ENCODE assay signal across 15 cellular contexts in the genomic region with DNA sequence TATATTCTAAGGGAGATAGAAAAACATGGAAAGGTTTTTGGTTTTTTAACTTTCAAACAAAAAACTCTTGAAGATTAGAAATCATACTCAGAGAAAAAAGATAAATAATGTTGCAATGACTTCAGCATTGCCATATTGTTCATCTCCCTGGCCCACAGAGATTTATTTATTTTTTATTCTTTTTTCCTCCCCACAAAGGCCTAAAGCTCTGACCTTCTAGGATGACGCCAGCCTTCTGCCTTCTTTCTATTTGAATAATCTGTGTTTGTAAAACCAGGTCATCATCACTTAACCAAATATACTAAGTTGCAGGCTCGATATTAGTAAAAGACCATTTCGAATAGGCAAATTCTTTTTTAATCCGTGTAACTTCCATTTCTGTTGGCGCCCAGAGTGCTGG. TPM values are rescaled to one million over a fixed set of nuclear protein-coding genes. Genes with fewer than 3 reads are reported as not detected.
DNase-seq lines count a peak whose midpoint lies in the region; ATAC-seq, FAIRE-seq and TF ChIP-seq lines count a peak whose summit lies in the region.
"Had no signal": no experiment of that assay in that cellular context is flagged by ENCODE, and none has a peak within 500 bp of the region (broad histone marks: within the 10 kb centered on the region; RNA-seq: fewer than 3 reads in every experiment).

No MANE protein-coding gene starts in this region.

- H3K56ac ChIP-seq in IMR-90 (ENCODE audit: extremely low read depth, insufficient read depth, low read length), result no peak overlapping the region

- no peak for FAIRE-seq in astrocyte (lab: Jason Lieb, UNC)
- FAIRE-seq: GM19239, HTR-8/SVneo had no signal

- H3K27ac ChIP-seq in IMR-90 (ENCODE audit: insufficient read depth, low read length) (peak overlapping the region; percentile 21; the same call in 1 of the 2 replicates), astrocyte (ENCODE audit: low read depth, low read length) (no peak overlapping the region), rectal smooth muscle tissue (ENCODE audit: low read depth, low read length) (peak overlapping the region; percentile 43), aorta (ENCODE audit: low read depth in 1 of 2, low read length in 2 of 2) (no peak overlapping the region)

- H2BK15ac ChIP-seq in IMR-90 (ENCODE audit: low read depth, low read length), result no peak overlapping the region

- no peak overlapping the region for H3K18ac ChIP-seq in IMR-90 (ENCODE audit: low read depth, low read length)

- POLR2A ChIA-PET in IMR-90 (lab: Charles Lee; ENCODE audit: unreplicated experiment), result no interaction called here

- no peak overlapping the region for H4K91ac ChIP-seq in IMR-90 (ENCODE audit: insufficient read depth, low read depth, low read length)

- no peak for TF ChIP-seq CTCF in IMR-90 (conservative IDR thresholded peaks at IDR 0.05; ENCODE audit: low read depth, low read length)
- no peak for TF ChIP-seq CTCF in astrocyte (IDR thresholded peaks at IDR 0.05; ENCODE audit: insufficient read depth, low read depth, low read length)
- TF ChIP-seq CTCF in fibroblast of the aortic adventitia (IDR thresholded peaks at IDR 0.05; ENCODE audit: insufficient read depth, low read length), result no peak

- H3K23ac ChIP-seq in IMR-90 (ENCODE audit: low read depth, low read length), result no peak overlapping the region

- no peak overlapping the region for H4K5ac ChIP-seq in IMR-90 (ENCODE audit: low read depth, low read length)

- no peak for TF ChIP-seq POLR2A in IMR-90 (IDR thresholded peaks at IDR 0.05; ENCODE audit: low read depth, low read length)

- H3K9ac ChIP-seq in IMR-90 (ENCODE audit: low read depth, low read length), result no peak overlapping the region
- no peak overlapping the region for H3K9ac ChIP-seq in astrocyte (ENCODE audit: low read length)
- no peak overlapping the region for H3K9ac ChIP-seq in rectal smooth muscle tissue (ENCODE audit: low read length)

- H3K36me3 ChIP-seq in IMR-90 (ENCODE audit: control insufficient read depth, insufficient read depth, low read length), result no peaks in the 10 kb centered on the region
- H3K36me3 ChIP-seq in astrocyte (ENCODE audit: insufficient read depth, low read length), result no peaks in the 10 kb centered on the region
- no peaks in the 10 kb centered on the region for H3K36me3 ChIP-seq in rectal smooth muscle tissue (ENCODE audit: control insufficient read depth, insufficient read depth, low read length)
- H3K36me3 ChIP-seq in aorta (ENCODE audit: control insufficient read depth in 1 of 2, insufficient read depth in 2 of 2, low read length in 1 of 2), result no peaks in the 10 kb centered on the region

- dilution Hi-C loops in IMR-90 (cut with HindIII; ENCODE audit: low sequenced_read_pairs, unreplicated experiment), result no loop called here

- H3K27ac Mint-ChIP-seq in astrocyte (ENCODE audit: unreplicated experiment), result no peak overlapping the region
- H3K27ac Mint-ChIP-seq in T-helper 2 cell treated with Interferon-gamma antibody and Interleukin-4, amounts not matched to agents 5 μg/mL and 100 μg/mL, for 36 hours, result no peak overlapping the region
- H3K27ac Mint-ChIP-seq: CD14-positive monocyte had no signal

- intact Hi-C loops in IMR-90 (cut with micrococcal nuclease) (no loop called here), aorta (cut with DNase I) (no loop called here)

- in situ Hi-C loops in IMR-90 (cut with MboI; ENCODE audit: low sequenced_read_pairs), result no loop called here

- H3K4me3 Mint-ChIP-seq in astrocyte (ENCODE audit: unreplicated experiment), result no peak overlapping the region
- no peak overlapping the region for H3K4me3 Mint-ChIP-seq in T-helper 2 cell treated with Interferon-gamma antibody and Interleukin-4, amounts not matched to agents 5 μg/mL and 100 μg/mL, for 36 hours
- H3K4me3 Mint-ChIP-seq: CD14-positive monocyte had no signal

- H3K27me3 ChIP-seq in IMR-90 (ENCODE audit: control insufficient read depth, insufficient read depth, low read length) (no peaks in the 10 kb centered on the region), astrocyte (ENCODE audit: insufficient read depth, low read length) (no peaks in the 10 kb centered on the region), rectal smooth muscle tissue (ENCODE audit: control insufficient read depth, insufficient read depth, low read length) (no peaks in the 10 kb centered on the region), aorta (ENCODE audit: control insufficient read depth in 1 of 2, insufficient read depth in 2 of 2, low read length in 1 of 2) (no peaks in the 10 kb centered on the region)

- H4K20me1 ChIP-seq in IMR-90 (ENCODE audit: insufficient read depth, low read length) (no peaks in the 10 kb centered on the region), astrocyte (ENCODE audit: insufficient read depth, low read length) (no peaks in the 10 kb centered on the region)

- no peak for TF ChIP-seq RAD21 in IMR-90 (IDR thresholded peaks at IDR 0.05; ENCODE audit: low read length)

- BruUV-seq in IMR-90 (replicated peaks; lab: Mats Ljungman, UMichigan), result no TSS peak

- peaks cover 2% of the 10 kb centered on the region for H3K79me2 ChIP-seq in astrocyte (ENCODE audit: insufficient read depth, low read length)

- H3K4me1 ChIP-seq in IMR-90 (ENCODE audit: control insufficient read depth, insufficient read depth, low read length), result peaks cover 12% of the 10 kb centered on the region
- H3K4me1 ChIP-seq in astrocyte (ENCODE audit: insufficient read depth, low read length), result peaks cover 4% of the 10 kb centered on the region
- H3K4me1 ChIP-seq in rectal smooth muscle tissue (ENCODE audit: control insufficient read depth, insufficient read depth, low read length), result peaks cover 23% of the 10 kb centered on the region
- no peaks in the 10 kb centered on the region for H3K4me1 ChIP-seq in aorta (ENCODE audit: control insufficient read depth in 1 of 2, insufficient read depth in 2 of 2, low read length in 2 of 2)

- H2BK5ac ChIP-seq in IMR-90 (ENCODE audit: low read depth, low read length, poor library complexity, severe bottlenecking), result peak overlapping the region; percentile 78

- DNase-seq in IMR-90, result peak; percentile 90
- peak; percentile 33 for DNase-seq in astrocyte (ENCODE audit: low read depth)
- DNase-seq in fibroblast of the aortic adventitia (ENCODE audit: low read depth), result peak; percentile 45
- no peak for DNase-seq in aorta
- no peak for DNase-seq in middle frontal gyrus (ENCODE audit: extremely low spot score, low spot score)
- no peak for DNase-seq in T-helper 2 cell treated with Interferon-gamma antibody and Interleukin-4, amounts not matched to agents 5 μg/mL and 100 μg/mL, for 36 hours (ENCODE audit: low spot score)
- DNase-seq: AML-193, DMS 273 treated with DMSO at 0.1 percent for 48 hours, NCI-H187 treated with DMSO at 0.1 percent for 48 hours, NCI-H345 had no signal

- H2AK9ac ChIP-seq in IMR-90 (replicated peaks; ENCODE audit: low read depth, low read length, poor library complexity), result no peak overlapping the region

- H2BK120ac ChIP-seq in IMR-90 (ENCODE audit: low read depth, low read length), result peak overlapping the region; percentile 10; the same call in 1 of the 2 replicates

- H2AFZ ChIP-seq in IMR-90 (replicated peaks; ENCODE audit: low read length, poor library complexity) (no peak overlapping the region), astrocyte (ENCODE audit: low read depth, low read length) (no peak overlapping the region)

- no peak overlapping the region for H3K14ac ChIP-seq in IMR-90 (replicated peaks; ENCODE audit: low read depth, low read length)

- no peaks in the 10 kb centered on the region for H3K9me3 Mint-ChIP-seq in astrocyte (ENCODE audit: unreplicated experiment)
- no peaks in the 10 kb centered on the region for H3K9me3 Mint-ChIP-seq in T-helper 2 cell treated with Interferon-gamma antibody and Interleukin-4, amounts not matched to agents 5 μg/mL and 100 μg/mL, for 36 hours

- CTCF ChIA-PET in IMR-90 (lab: Yijun Ruan, JAX), result no interaction called here

- H3K9me1 ChIP-seq in IMR-90 (ENCODE audit: insufficient read depth, low read length), result peaks cover 2% of the 10 kb centered on the region; the same call in 1 of the 2 replicates

- ATAC-seq in IMR-90 (ENCODE audit: low read depth), result peak; percentile 45
- ATAC-seq in aorta (ENCODE audit: low FRiP score), result no peak
- no peak for ATAC-seq in HG02571 (IDR thresholded peaks at IDR 0.05; ENCODE audit: unreplicated experiment)

- peak overlapping the region; percentile 67; the same call in 1 of the 2 replicates for H3K4me2 ChIP-seq in IMR-90 (ENCODE audit: low read depth, low read length)
- H3K4me2 ChIP-seq in astrocyte (ENCODE audit: low read length), result no peak overlapping the region

- no peaks in the 10 kb centered on the region for H3K9me3 ChIP-seq in IMR-90 (ENCODE audit: control insufficient read depth, insufficient read depth, low read length)
- H3K9me3 ChIP-seq in astrocyte (ENCODE audit: insufficient read depth, low read depth, low read length), result no peaks in the 10 kb centered on the region
- no peaks in the 10 kb centered on the region for H3K9me3 ChIP-seq in aorta (ENCODE audit: control insufficient read depth, low read length)

- no peak overlapping the region for H2BK20ac ChIP-seq in IMR-90 (ENCODE audit: low read depth, low read length)

- WGBS in IMR-90 (ENCODE audit: extremely low coverage in 2 of 2, insufficient read length in 1 of 2), 2 experiments, result no CpG with 5 or more reads among the region's 5 CpGs
- 85 to 89% methylated on average over 5 of the region's 5 CpGs for WGBS in aorta, 2 donors

- peak overlapping the region; percentile 3; the same call in 1 of the 2 replicates for H3K4ac ChIP-seq in IMR-90 (ENCODE audit: low read depth, low read length)

- H3K27me3 Mint-ChIP-seq in astrocyte (ENCODE audit: low read depth, unreplicated experiment), result no peaks in the 10 kb centered on the region
- peaks cover 28% of the 10 kb centered on the region for H3K27me3 Mint-ChIP-seq in T-helper 2 cell treated with Interferon-gamma antibody and Interleukin-4, amounts not matched to agents 5 μg/mL and 100 μg/mL, for 36 hours (ENCODE audit: low read depth)

- H3K4me1 Mint-ChIP-seq in astrocyte (ENCODE audit: low read depth, unreplicated experiment), result no peaks in the 10 kb centered on the region
- peaks cover 10% of the 10 kb centered on the region for H3K4me1 Mint-ChIP-seq in T-helper 2 cell treated with Interferon-gamma antibody and Interleukin-4, amounts not matched to agents 5 μg/mL and 100 μg/mL, for 36 hours (ENCODE audit: low read depth)

- peaks cover 2 to 11% of the 10 kb centered on the region in 2 experiments; a peak in 3 of 4 replicates for H3K79me1 ChIP-seq in IMR-90 (ENCODE audit: low read depth in 1 of 2, low read length in 2 of 2)

- no peaks in the 10 kb centered on the region for H3K36me3 Mint-ChIP-seq in astrocyte (ENCODE audit: low read depth, unreplicated experiment)
- peaks cover 4% of the 10 kb centered on the region for H3K36me3 Mint-ChIP-seq in T-helper 2 cell treated with Interferon-gamma antibody and Interleukin-4, amounts not matched to agents 5 μg/mL and 100 μg/mL, for 36 hours (ENCODE audit: low read depth)
- H3K36me3 Mint-ChIP-seq: CD14-positive monocyte had no signal

- H2AK5ac ChIP-seq in IMR-90 (ENCODE audit: low read depth, low read length), result no peak overlapping the region

- no peak overlapping the region for H4K8ac ChIP-seq in IMR-90 (ENCODE audit: low read depth in 2 of 2, low read length in 2 of 2)

- H3K4me3 ChIP-seq in IMR-90 (ENCODE audit: insufficient read depth, low read depth, low read length) (no peak overlapping the region), astrocyte (ENCODE audit: insufficient read depth, low read depth, low read length) (no peak overlapping the region), fibroblast of the aortic adventitia (ENCODE audit: low read depth, low read length) (no peak overlapping the region), rectal smooth muscle tissue (ENCODE audit: low read length) (no peak overlapping the region), aorta (ENCODE audit: low read length in 2 of 2) (no peak overlapping the region)

RNA-seq across cellular contexts. Expression of a gene that starts 4.4 kb away (rescaled TPM):
- total RNA-seq in IMR-90 (2012; rRNA removed) (13.3 and 13.9 TPM in 2 replicates), astrocyte (13.1 and 16.5 TPM in 2 replicates), fibroblast of the aortic adventitia (ENCODE audit: low replicate concordance) (6.2 and 23.5 TPM in 2 replicates), aorta (10 to 100 TPM; 14.5 to 16.9 TPM)
- polyA plus RNA-seq in IMR-90 (2012; rRNA removed) (19.7 and 22.5 TPM in 2 replicates), aorta (10 to 100 TPM in 1 of 2 donors, 1 to 10 TPM in 1; 8.0 to 10.0 TPM)
- polyA plus RNA-seq in IMR-90 (2012; cell fraction: cytosol; rRNA removed), result 9.9 and 13.2 TPM in 2 replicates
- 14.4 and 22.6 TPM in 2 replicates for polyA plus RNA-seq in IMR-90 (2012; cell fraction: nucleus; rRNA removed; ENCODE audit: low replicate concordance)

RNA-seq across cellular contexts. Expression of a gene that starts 44.1 kb away (rescaled TPM):
- 1.6 and 1.9 TPM in 2 replicates for total RNA-seq in IMR-90 (2012; rRNA removed)
- 2.6 and 2.7 TPM in 2 replicates for polyA plus RNA-seq in IMR-90 (2012; rRNA removed)
- polyA plus RNA-seq in IMR-90 (2012; cell fraction: cytosol; rRNA removed), result 1.1 and 2.8 TPM in 2 replicates
- 12.4 and 16.6 TPM in 2 replicates for polyA plus RNA-seq in IMR-90 (2012; cell fraction: nucleus; rRNA removed; ENCODE audit: low replicate concordance)
- 1.5 and 2.1 TPM in 2 replicates for total RNA-seq in astrocyte
- 6.0 and 16.6 TPM in 2 replicates for total RNA-seq in fibroblast of the aortic adventitia (ENCODE audit: low replicate concordance)
- 100 to 1,000 TPM in 1 of 2 donors, 10 to 100 TPM in 1; 70.4 to 114 TPM for total RNA-seq in aorta
- polyA plus RNA-seq in aorta, result 10 to 100 TPM in 1 of 2 donors, 1 to 10 TPM in 1; 4.3 to 22.1 TPM
- polyA plus RNA-seq: CD14-positive monocyte had no signal

Comparison
In these comparisons a context has a peak if more than half of its experiments do, and no peak if none do; other contexts are left out.
1. DNase-seq: peak in IMR-90 (single experiment), astrocyte (single experiment) and fibroblast of the aortic adventitia (single experiment); none in aorta (0 of 2), middle frontal gyrus (single experiment) and T-helper 2 cell treated with Interferon-gamma antibody and Interleukin-4, amounts not matched to agents 5 μg/mL and 100 μg/mL, for 36 hours (single experiment).
2. H3K27ac ChIP-seq: peak in IMR-90 (single experiment) and rectal smooth muscle tissue (single experiment); none in astrocyte (single experiment) and aorta (0 of 2).